ENCODE assay signal across 8 cellular contexts in genomic region chr10:110303681-110304080, GRCh38. TPM values are rescaled to one million over a fixed set of nuclear protein-coding genes. Genes with fewer than 3 reads are reported as not detected.
A peak's percentile ranks its signal among the peaks of the same experiment; 100 is the strongest.
DNase-seq lines count a peak whose midpoint lies in the region; ATAC-seq and TF ChIP-seq lines count a peak whose summit lies in the region.

No MANE protein-coding gene starts in this region.

- H3K27ac Mint-ChIP-seq in activated CD4-positive, alpha-beta memory T cell treated with anti-CD3 and anti-CD28 coated beads, Interleukin-2, amount 10 ng/mL, durations not matched to agents 7 days and 5 days: peak overlapping the region; percentile 69
- peak overlapping the region; percentile 90 for H3K27ac Mint-ChIP-seq in stimulated activated memory B cell treated with anti-CD40 and anti-IgM and Interleukin-4, amounts not matched to agents 10 μg/mL and 1 μg/mL and 100 μg/mL, for 72 hours

- H3K4me3 ChIP-seq in HEK293 (ENCODE audit: low read depth, low read length) (peak overlapping the region; percentile 54), iPS DF 6.9 (ENCODE audit: low read length) (peak overlapping the region; percentile 94; the same call in 1 of the 2 replicates)

- peaks cover 27 to 48% of the 10 kb centered on the region in 2 experiments; a peak in 2 of 3 replicates for H3K36me3 ChIP-seq in HEK293 (ENCODE audit: control insufficient read depth in 2 of 2, insufficient read depth in 1 of 2, low read length in 2 of 2)
- peaks cover 7% of the 10 kb centered on the region; the same call in 1 of the 2 replicates for H3K36me3 ChIP-seq in iPS DF 6.9 (ENCODE audit: control insufficient read depth, insufficient read depth, low read length)

- H3K27ac ChIP-seq in HEK293 (ENCODE audit: extremely low read depth, low read depth, low read length) (peak overlapping the region; percentile 90; the same call in 1 of the 2 replicates), iPS DF 6.9 (ENCODE audit: low read length) (no peak overlapping the region)

- peaks cover 51% of the 10 kb centered on the region for H3K36me3 Mint-ChIP-seq in activated CD4-positive, alpha-beta memory T cell treated with anti-CD3 and anti-CD28 coated beads, Interleukin-2, amount 10 ng/mL, durations not matched to agents 7 days and 5 days (ENCODE audit: low read depth)
- peaks cover 29% of the 10 kb centered on the region for H3K36me3 Mint-ChIP-seq in stimulated activated memory B cell treated with anti-CD40 and anti-IgM and Interleukin-4, amounts not matched to agents 10 μg/mL and 1 μg/mL and 100 μg/mL, for 72 hours

- no peak for DNase-seq in activated CD4-positive, alpha-beta memory T cell treated with anti-CD3 and anti-CD28 coated beads, Interleukin-2, amount 10 ng/mL, durations not matched to agents 7 days and 5 days
- DNase-seq in iPS DF 6.9 (ENCODE audit: low read depth, low spot score): no peak
- DNase-seq in inferior parietal cortex (ENCODE audit: extremely low spot score): no peak
- DNase-seq in NCI-H774 (lab: John Stamatoyannopoulos, UW): no peak
- DNase-seq in NOMO-1 (lab: John Stamatoyannopoulos, UW; ENCODE audit: unreplicated experiment in 2 of 2): no peak

- no peaks in the 10 kb centered on the region for H3K27me3 ChIP-seq in iPS DF 6.9 (ENCODE audit: control insufficient read depth, insufficient read depth, low read length)

- POLR2A ChIA-PET in HEK293 (lab: Yijun Ruan, JAX): no interaction called here
- POLR2A ChIA-PET in activated CD4-positive, alpha-beta memory T cell treated with anti-CD3 and anti-CD28 coated beads, Interleukin-2, amount 10 ng/mL, durations not matched to agents 7 days and 5 days (lab: Charles Lee): interaction anchor here (0.8 to 5.2 kb wide), 14 partner anchors 11 to 401 kb away, joined by 3 to 51 read pairs (median 5); partner anchors contain the start of genes DUSP5, MXI1 and SMC3

- H3K9me3 Mint-ChIP-seq in activated CD4-positive, alpha-beta memory T cell treated with anti-CD3 and anti-CD28 coated beads, Interleukin-2, amount 10 ng/mL, durations not matched to agents 7 days and 5 days: no peaks in the 10 kb centered on the region
- H3K9me3 Mint-ChIP-seq in stimulated activated memory B cell treated with anti-CD40 and anti-IgM and Interleukin-4, amounts not matched to agents 10 μg/mL and 1 μg/mL and 100 μg/mL, for 72 hours: no peaks in the 10 kb centered on the region

- WGBS in iPS DF 6.9 (ENCODE audit: insufficient coverage, insufficient read length): no CpG with 5 or more reads among the region's 4 CpGs

- peak overlapping the region; percentile 97 for H3K4me3 Mint-ChIP-seq in activated CD4-positive, alpha-beta memory T cell treated with anti-CD3 and anti-CD28 coated beads, Interleukin-2, amount 10 ng/mL, durations not matched to agents 7 days and 5 days
- peak overlapping the region; percentile 95 for H3K4me3 Mint-ChIP-seq in stimulated activated memory B cell treated with anti-CD40 and anti-IgM and Interleukin-4, amounts not matched to agents 10 μg/mL and 1 μg/mL and 100 μg/mL, for 72 hours

- CTCF ChIA-PET in HEK293 (lab: Yijun Ruan, JAX): interaction anchor here (0.7 to 3.2 kb wide), 2 partner anchors 296 to 1846 kb away, joined by 3 to 14 read pairs; no protein-coding TSS in a partner anchor
- CTCF ChIA-PET in activated CD4-positive, alpha-beta memory T cell treated with anti-CD3 and anti-CD28 coated beads, Interleukin-2, amount 10 ng/mL, durations not matched to agents 7 days and 5 days (lab: Charles Lee): interaction anchor here (0.5 to 5.2 kb wide), 10 partner anchors 96 to 319 kb away, joined by 3 to 67 read pairs (median 5); partner anchors contain the start of genes MXI1 and SMC3

- no peaks in the 10 kb centered on the region for H3K27me3 Mint-ChIP-seq in activated CD4-positive, alpha-beta memory T cell treated with anti-CD3 and anti-CD28 coated beads, Interleukin-2, amount 10 ng/mL, durations not matched to agents 7 days and 5 days
- no peaks in the 10 kb centered on the region for H3K27me3 Mint-ChIP-seq in stimulated activated memory B cell treated with anti-CD40 and anti-IgM and Interleukin-4, amounts not matched to agents 10 μg/mL and 1 μg/mL and 100 μg/mL, for 72 hours

- no peak for ATAC-seq in stimulated activated memory B cell treated with anti-CD40 and anti-IgM and Interleukin-4, amounts not matched to agents 10 μg/mL and 1 μg/mL and 100 μg/mL, for 72 hours
- no peak for ATAC-seq in GM21360 (IDR thresholded peaks at IDR 0.05; ENCODE audit: unreplicated experiment)

- H3K4me1 Mint-ChIP-seq in activated CD4-positive, alpha-beta memory T cell treated with anti-CD3 and anti-CD28 coated beads, Interleukin-2, amount 10 ng/mL, durations not matched to agents 7 days and 5 days: peaks cover 59% of the 10 kb centered on the region
- H3K4me1 Mint-ChIP-seq in stimulated activated memory B cell treated with anti-CD40 and anti-IgM and Interleukin-4, amounts not matched to agents 10 μg/mL and 1 μg/mL and 100 μg/mL, for 72 hours: peaks cover 26% of the 10 kb centered on the region

- H3K9me3 ChIP-seq in HEK293 (ENCODE audit: control insufficient read depth, insufficient read depth, low read depth, low read length): no peaks in the 10 kb centered on the region
- no peaks in the 10 kb centered on the region for H3K9me3 ChIP-seq in iPS DF 6.9 (ENCODE audit: control insufficient read depth, insufficient read depth, low read length)

- no peak for TF ChIP-seq CTCF in HEK293 (tag by site-specific recombination; IDR thresholded peaks at IDR 0.05)

- H3K4me1 ChIP-seq in HEK293 (ENCODE audit: control insufficient read depth, insufficient read depth, low read length) (peaks cover 9% of the 10 kb centered on the region), iPS DF 6.9 (ENCODE audit: control insufficient read depth, insufficient read depth, low read length) (no peaks in the 10 kb centered on the region)

TF ChIP-seq in HEK293, 187 proteins besides CTCF, POLR2A, EP300 and RAD21:
- TF ChIP-seq REST (tag by site-specific recombination; IDR thresholded peaks at IDR 0.05) (peak; percentile 63), ZNF658 (tag by site-specific recombination; IDR thresholded peaks at IDR 0.05) (no peak), ZNF664 (tag by site-specific recombination; IDR thresholded peaks at IDR 0.05) (no peak)

RNA-seq across cellular contexts. Expression of gene SMNDC1, which starts 1.0 kb away (rescaled TPM):
- total RNA-seq in activated CD4-positive, alpha-beta memory T cell treated with anti-CD3 and anti-CD28 coated beads, Interleukin-2, amount 10 ng/mL, durations not matched to agents 7 days and 5 days: 10 to 100 TPM; 40.8 to 45.6 TPM
